In the genomic region with DNA sequence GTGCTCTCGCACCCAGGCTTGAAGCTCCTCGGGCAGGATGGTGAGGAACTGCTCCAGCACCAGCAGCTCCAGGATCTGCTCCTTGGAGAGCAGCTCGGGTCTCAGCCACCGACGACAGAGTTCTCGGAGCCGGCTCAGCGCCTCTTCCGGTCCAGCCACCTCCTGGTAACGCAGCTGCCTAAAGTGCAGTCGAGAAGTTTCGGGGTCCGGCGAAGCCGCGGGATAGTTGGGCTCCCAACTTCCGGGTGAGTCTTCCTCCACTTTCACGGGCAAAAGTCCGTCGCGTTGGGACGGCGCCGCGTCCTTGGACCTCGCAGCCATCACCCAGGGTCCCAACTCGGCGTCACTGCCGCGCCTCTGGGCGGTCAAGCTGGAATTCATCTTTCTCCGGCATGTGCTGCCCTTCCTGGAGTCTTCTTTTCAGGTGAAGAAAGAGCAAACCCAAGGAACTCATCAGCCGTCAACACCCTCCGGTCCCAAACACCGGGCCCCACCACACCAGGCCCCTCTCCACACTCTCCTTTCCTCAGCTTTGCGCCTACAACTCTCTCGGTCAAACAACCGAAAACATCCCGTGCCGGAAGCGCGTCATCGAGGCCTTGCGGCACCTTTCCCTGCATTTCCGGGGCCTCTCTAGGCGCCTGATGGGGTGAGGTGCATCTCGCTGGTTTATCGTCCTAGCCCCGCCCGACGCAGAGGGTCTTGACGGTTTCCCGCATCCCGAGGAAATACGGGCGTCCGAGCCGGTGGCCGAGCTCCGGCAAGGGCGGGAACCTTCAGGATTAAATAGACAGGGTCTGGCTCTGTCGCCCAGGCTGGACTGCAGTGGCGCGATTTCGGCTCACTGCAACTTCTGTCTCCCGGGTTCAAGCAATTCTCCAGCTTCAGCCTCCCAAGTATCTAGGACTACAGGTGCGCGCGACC, we compare ENCODE assay signal across 1 cellular context.
TF ChIP-seq lines count a peak whose summit lies in the region.

A gene (minus strand): TSS at position 569 of the 924 bp plus-strand sequence. CDS start 188 bp downstream, at position 381.

TF ChIP-seq in K562, 482 proteins besides CTCF, POLR2A, EP300 and RAD21 (continued from another document and continues in another):
- TF ChIP-seq, protein P1, sequence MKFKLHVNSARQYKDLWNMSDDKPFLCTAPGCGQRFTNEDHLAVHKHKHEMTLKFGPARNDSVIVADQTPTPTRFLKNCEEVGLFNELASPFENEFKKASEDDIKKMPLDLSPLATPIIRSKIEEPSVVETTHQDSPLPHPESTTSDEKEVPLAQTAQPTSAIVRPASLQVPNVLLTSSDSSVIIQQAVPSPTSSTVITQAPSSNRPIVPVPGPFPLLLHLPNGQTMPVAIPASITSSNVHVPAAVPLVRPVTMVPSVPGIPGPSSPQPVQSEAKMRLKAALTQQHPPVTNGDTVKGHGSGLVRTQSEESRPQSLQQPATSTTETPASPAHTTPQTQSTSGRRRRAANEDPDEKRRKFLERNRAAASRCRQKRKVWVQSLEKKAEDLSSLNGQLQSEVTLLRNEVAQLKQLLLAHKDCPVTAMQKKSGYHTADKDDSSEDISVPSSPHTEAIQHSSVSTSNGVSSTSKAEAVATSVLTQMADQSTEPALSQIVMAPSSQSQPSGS (CRISPR knock-in tag; IDR thresholded peaks at IDR 0.05) = no peak
- TF ChIP-seq PRMT5 (CRISPR knock-in tag; IDR thresholded peaks at IDR 0.05) (no peak), NONO (IDR thresholded peaks at IDR 0.05; ENCODE audit: low read depth in 2 of 2, low read length in 1 of 2) (no peak), ZNF384 (IDR thresholded peaks at IDR 0.05; ENCODE audit: low read depth, low read length) (no peak), SMARCA4 (IDR thresholded peaks at IDR 0.05) (0 out of 2 replicates have a peak, but pooled peaks have one; percentile 33), FOXK2 (conservative IDR thresholded peaks at IDR 0.05 in 1 of 2, IDR thresholded peaks at IDR 0.05 in 1 of 2; ENCODE audit: low read depth in 2 of 2) (peak; percentile 95), HMG20A (CRISPR knock-in tag; conservative IDR thresholded peaks at IDR 0.05) (no peak), ERF (CRISPR knock-in tag; IDR thresholded peaks at IDR 0.05) (no peak), RNF2 (IDR thresholded peaks at IDR 0.05) (peak; percentile 29; the same call in 1 of the 2 replicates), ZNF354B (CRISPR knock-in tag; IDR thresholded peaks at IDR 0.05) (no peak), JUNB (CRISPR knock-in tag; conservative IDR thresholded peaks at IDR 0.05) (no peak), TEAD2 (tag; IDR thresholded peaks at IDR 0.05) (no peak), ZNF780A (CRISPR knock-in tag; IDR thresholded peaks at IDR 0.05) (no peak), HNRNPL (IDR thresholded peaks at IDR 0.05; ENCODE audit: low read depth, low read length) (no peak), ZBTB8A (IDR thresholded peaks at IDR 0.05; ENCODE audit: partially characterized antibody) (no peak), ZNF41 (CRISPR knock-in tag; conservative IDR thresholded peaks at IDR 0.05) (no peak), DDX20 (tag; IDR thresholded peaks at IDR 0.05; ENCODE audit: low read depth) (no peak), RBBP5 (IDR thresholded peaks at IDR 0.05; ENCODE audit: borderline replicate concordance, insufficient read depth, low read length, poor library complexity, severe bottlenecking) (peak; percentile 91), ZNF24 (IDR thresholded peaks at IDR 0.05) (0 out of 2 replicates have a peak, but pooled peaks have one; percentile 12), ZNF408 (CRISPR knock-in tag; IDR thresholded peaks at IDR 0.05; ENCODE audit: low read depth) (no peak), KDM1A (IDR thresholded peaks at IDR 0.05) (no peak), FOXP1 (CRISPR knock-in tag; IDR thresholded peaks at IDR 0.05) (no peak), MED1 (CRISPR knock-in tag; IDR thresholded peaks at IDR 0.05; ENCODE audit: borderline replicate concordance) (0 out of 2 replicates have a peak, but pooled peaks have one; percentile 39), ZC3H8 (IDR thresholded peaks at IDR 0.05) (no peak), CC2D1A (IDR thresholded peaks at IDR 0.05) (no peak; the same call in 1 of the 2 replicates), MTA2 (IDR thresholded peaks at IDR 0.05; ENCODE audit: low read depth) (no peak), XRCC5 (IDR thresholded peaks at IDR 0.05; ENCODE audit: low read depth, low read length) (peak; percentile 53; the same call in 1 of the 2 replicates), ZNF589 (CRISPR knock-in tag; IDR thresholded peaks at IDR 0.05; ENCODE audit: low read depth) (no peak), JUND (IDR thresholded peaks at IDR 0.05; ENCODE audit: borderline replicate concordance, low read depth, low read length) (peak; percentile 81), JUND (tag; IDR thresholded peaks at IDR 0.05; ENCODE audit: borderline replicate concordance, low read depth, low read length) (peak; percentile 36; the same call in 1 of the 3 replicates), SRF (CRISPR knock-in tag; IDR thresholded peaks at IDR 0.05) (peak in 1 of 2 experiments; percentile 46; a peak in 1 of 4 replicates), NCOA6 (IDR thresholded peaks at IDR 0.05) (no peak), RFX7 (CRISPR knock-in tag; IDR thresholded peaks at IDR 0.05) (no peak), FOXK1 (CRISPR knock-in tag; IDR thresholded peaks at IDR 0.05; ENCODE audit: borderline replicate concordance) (no peak; the same call in 1 of the 2 replicates), FOXJ2 (tag; IDR thresholded peaks at IDR 0.05) (0 out of 2 replicates have a peak, but pooled peaks have one; percentile 27), CHD4 (IDR thresholded peaks at IDR 0.05; ENCODE audit: insufficient read depth, insufficient replicate concordance, low read depth, low read length, poor library complexity, severe bottlenecking) (no peak), FUS (optimal IDR thresholded peaks at IDR 0.05; ENCODE audit: low read depth, low read length) (no peak), SIN3B (IDR thresholded peaks at IDR 0.05; ENCODE audit: low read depth) (peak; percentile 90), ETV1 (tag; conservative IDR thresholded peaks at IDR 0.05; ENCODE audit: low read depth) (peak; percentile 84), ZNF23 (CRISPR knock-in tag; IDR thresholded peaks at IDR 0.05) (no peak), ZFP36 (IDR thresholded peaks at IDR 0.05; ENCODE audit: low read depth, low read length, partially characterized antibody) (no peak), MCM2 (IDR thresholded peaks at IDR 0.05; ENCODE audit: low read depth) (no peak), HDAC1 (IDR thresholded peaks at IDR 0.05) (peak in 1 of 2 experiments; percentile 96; a peak in 2 of 4 replicates), ILF3 (IDR thresholded peaks at IDR 0.05; ENCODE audit: borderline replicate concordance) (no peak), MYC (IDR thresholded peaks at IDR 0.05; ENCODE audit: low read depth, low read length) (peak; percentile 89), MYC (CRISPR knock-in tag; IDR thresholded peaks at IDR 0.05; ENCODE audit: borderline replicate concordance, low read depth) (peak; percentile 55; the same call in 1 of the 2 replicates), POU5F1 (IDR thresholded peaks at IDR 0.05; ENCODE audit: borderline replicate concordance, low read depth, low read length, partially characterized antibody) (peak; percentile 55)
- TF ChIP-seq, protein P2, sequence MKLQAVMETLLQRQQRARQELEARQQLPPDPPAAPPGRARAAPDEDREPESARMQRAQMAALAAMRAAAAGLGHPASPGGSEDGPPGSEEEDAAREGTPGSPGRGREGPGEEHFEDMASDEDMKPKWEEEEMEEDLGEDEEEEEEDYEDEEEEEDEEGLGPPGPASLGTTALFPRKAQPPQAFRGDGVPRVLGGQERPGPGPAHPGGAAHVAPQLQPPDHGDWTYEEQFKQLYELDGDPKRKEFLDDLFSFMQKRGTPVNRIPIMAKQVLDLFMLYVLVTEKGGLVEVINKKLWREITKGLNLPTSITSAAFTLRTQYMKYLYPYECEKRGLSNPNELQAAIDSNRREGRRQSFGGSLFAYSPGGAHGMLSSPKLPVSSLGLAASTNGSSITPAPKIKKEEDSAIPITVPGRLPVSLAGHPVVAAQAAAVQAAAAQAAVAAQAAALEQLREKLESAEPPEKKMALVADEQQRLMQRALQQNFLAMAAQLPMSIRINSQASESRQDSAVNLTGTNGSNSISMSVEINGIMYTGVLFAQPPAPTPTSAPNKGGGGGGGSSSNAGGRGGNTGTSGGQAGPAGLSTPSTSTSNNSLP (IDR thresholded peaks at IDR 0.05; ENCODE audit: borderline replicate concordance, low read depth, low read length) = peak; percentile 35; the same call in 1 of the 2 replicates
- TF ChIP-seq, protein P3, sequence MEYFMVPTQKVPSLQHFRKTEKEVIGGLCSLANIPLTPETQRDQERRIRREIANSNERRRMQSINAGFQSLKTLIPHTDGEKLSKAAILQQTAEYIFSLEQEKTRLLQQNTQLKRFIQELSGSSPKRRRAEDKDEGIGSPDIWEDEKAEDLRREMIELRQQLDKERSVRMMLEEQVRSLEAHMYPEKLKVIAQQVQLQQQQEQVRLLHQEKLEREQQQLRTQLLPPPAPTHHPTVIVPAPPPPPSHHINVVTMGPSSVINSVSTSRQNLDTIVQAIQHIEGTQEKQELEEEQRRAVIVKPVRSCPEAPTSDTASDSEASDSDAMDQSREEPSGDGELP (CRISPR knock-in tag; IDR thresholded peaks at IDR 0.05; ENCODE audit: borderline replicate concordance) = peak; percentile 87
- TF ChIP-seq, protein P4, sequence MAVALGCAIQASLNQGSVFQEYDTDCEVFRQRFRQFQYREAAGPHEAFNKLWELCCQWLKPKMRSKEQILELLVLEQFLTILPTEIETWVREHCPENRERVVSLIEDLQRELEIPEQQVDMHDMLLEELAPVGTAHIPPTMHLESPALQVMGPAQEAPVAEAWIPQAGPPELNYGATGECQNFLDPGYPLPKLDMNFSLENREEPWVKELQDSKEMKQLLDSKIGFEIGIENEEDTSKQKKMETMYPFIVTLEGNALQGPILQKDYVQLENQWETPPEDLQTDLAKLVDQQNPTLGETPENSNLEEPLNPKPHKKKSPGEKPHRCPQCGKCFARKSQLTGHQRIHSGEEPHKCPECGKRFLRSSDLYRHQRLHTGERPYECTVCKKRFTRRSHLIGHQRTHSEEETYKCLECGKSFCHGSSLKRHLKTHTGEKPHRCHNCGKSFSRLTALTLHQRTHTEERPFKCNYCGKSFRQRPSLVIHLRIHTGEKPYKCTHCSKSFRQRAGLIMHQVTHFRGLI (CRISPR knock-in tag; IDR thresholded peaks at IDR 0.05) = no peak
- TF ChIP-seq, protein P5, sequence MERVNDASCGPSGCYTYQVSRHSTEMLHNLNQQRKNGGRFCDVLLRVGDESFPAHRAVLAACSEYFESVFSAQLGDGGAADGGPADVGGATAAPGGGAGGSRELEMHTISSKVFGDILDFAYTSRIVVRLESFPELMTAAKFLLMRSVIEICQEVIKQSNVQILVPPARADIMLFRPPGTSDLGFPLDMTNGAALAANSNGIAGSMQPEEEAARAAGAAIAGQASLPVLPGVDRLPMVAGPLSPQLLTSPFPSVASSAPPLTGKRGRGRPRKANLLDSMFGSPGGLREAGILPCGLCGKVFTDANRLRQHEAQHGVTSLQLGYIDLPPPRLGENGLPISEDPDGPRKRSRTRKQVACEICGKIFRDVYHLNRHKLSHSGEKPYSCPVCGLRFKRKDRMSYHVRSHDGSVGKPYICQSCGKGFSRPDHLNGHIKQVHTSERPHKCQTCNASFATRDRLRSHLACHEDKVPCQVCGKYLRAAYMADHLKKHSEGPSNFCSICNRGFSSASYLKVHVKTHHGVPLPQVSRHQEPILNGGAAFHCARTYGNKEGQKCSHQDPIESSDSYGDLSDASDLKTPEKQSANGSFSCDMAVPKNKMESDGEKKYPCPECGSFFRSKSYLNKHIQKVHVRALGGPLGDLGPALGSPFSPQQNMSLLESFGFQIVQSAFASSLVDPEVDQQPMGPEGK (CRISPR knock-in tag; IDR thresholded peaks at IDR 0.05; ENCODE audit: borderline replicate concordance) = no peak
- TF ChIP-seq, protein P6, sequence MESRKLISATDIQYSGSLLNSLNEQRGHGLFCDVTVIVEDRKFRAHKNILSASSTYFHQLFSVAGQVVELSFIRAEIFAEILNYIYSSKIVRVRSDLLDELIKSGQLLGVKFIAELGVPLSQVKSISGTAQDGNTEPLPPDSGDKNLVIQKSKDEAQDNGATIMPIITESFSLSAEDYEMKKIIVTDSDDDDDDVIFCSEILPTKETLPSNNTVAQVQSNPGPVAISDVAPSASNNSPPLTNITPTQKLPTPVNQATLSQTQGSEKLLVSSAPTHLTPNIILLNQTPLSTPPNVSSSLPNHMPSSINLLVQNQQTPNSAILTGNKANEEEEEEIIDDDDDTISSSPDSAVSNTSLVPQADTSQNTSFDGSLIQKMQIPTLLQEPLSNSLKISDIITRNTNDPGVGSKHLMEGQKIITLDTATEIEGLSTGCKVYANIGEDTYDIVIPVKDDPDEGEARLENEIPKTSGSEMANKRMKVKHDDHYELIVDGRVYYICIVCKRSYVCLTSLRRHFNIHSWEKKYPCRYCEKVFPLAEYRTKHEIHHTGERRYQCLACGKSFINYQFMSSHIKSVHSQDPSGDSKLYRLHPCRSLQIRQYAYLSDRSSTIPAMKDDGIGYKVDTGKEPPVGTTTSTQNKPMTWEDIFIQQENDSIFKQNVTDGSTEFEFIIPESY (CRISPR knock-in tag; IDR thresholded peaks at IDR 0.05) = no peak
- TF ChIP-seq, protein P7, sequence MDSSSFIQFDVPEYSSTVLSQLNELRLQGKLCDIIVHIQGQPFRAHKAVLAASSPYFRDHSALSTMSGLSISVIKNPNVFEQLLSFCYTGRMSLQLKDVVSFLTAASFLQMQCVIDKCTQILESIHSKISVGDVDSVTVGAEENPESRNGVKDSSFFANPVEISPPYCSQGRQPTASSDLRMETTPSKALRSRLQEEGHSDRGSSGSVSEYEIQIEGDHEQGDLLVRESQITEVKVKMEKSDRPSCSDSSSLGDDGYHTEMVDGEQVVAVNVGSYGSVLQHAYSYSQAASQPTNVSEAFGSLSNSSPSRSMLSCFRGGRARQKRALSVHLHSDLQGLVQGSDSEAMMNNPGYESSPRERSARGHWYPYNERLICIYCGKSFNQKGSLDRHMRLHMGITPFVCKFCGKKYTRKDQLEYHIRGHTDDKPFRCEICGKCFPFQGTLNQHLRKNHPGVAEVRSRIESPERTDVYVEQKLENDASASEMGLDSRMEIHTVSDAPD (CRISPR knock-in tag; IDR thresholded peaks at IDR 0.05) = no peak
- TF ChIP-seq, protein P8, sequence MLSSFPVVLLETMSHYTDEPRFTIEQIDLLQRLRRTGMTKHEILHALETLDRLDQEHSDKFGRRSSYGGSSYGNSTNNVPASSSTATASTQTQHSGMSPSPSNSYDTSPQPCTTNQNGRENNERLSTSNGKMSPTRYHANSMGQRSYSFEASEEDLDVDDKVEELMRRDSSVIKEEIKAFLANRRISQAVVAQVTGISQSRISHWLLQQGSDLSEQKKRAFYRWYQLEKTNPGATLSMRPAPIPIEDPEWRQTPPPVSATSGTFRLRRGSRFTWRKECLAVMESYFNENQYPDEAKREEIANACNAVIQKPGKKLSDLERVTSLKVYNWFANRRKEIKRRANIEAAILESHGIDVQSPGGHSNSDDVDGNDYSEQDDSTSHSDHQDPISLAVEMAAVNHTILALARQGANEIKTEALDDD (IDR thresholded peaks at IDR 0.05) = no peak
- TF ChIP-seq, protein P9, sequence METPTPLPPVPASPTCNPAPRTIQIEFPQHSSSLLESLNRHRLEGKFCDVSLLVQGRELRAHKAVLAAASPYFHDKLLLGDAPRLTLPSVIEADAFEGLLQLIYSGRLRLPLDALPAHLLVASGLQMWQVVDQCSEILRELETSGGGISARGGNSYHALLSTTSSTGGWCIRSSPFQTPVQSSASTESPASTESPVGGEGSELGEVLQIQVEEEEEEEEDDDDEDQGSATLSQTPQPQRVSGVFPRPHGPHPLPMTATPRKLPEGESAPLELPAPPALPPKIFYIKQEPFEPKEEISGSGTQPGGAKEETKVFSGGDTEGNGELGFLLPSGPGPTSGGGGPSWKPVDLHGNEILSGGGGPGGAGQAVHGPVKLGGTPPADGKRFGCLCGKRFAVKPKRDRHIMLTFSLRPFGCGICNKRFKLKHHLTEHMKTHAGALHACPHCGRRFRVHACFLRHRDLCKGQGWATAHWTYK (CRISPR knock-in tag; IDR thresholded peaks at IDR 0.05) = no peak
